ENCODE assay signal across 2 cellular contexts in the genomic region with DNA sequence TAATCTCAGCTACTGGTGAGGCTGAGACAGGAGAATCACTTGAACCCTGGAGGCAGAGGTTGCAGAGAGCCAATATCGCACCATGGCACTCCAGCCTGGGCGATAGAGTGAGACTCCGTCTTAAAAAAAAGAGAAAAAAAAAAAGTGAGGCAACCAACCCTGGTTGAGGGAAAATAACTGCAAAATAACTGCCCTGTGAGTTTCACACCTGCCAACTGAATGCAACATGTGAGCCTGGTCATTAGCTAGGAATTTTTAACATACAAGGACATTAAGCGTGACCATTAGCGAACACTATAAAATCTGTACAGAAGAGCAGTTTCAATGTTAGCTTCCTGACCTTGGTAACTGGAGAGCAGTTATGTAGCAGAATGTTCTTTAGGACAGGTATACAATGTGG.
TF ChIP-seq lines count a peak whose summit lies in the region.

No MANE protein-coding gene starts in this region.

TF ChIP-seq in SK-N-SH, 30 proteins besides CTCF, POLR2A, EP300 and RAD21:
- TF ChIP-seq YY1 (IDR thresholded peaks at IDR 0.05; ENCODE audit: low read depth) (no peak), TEAD4 (IDR thresholded peaks at IDR 0.05; ENCODE audit: borderline replicate concordance, insufficient read depth) (no peak), GATA2 (CRISPR knock-in tag; IDR thresholded peaks at IDR 0.05) (no peak), SIN3A (IDR thresholded peaks at IDR 0.05; ENCODE audit: borderline replicate concordance, low read depth, low read length) (no peak), NRF1 (IDR thresholded peaks at IDR 0.05; ENCODE audit: low read depth, low read length) (no peak), POLR2AphosphoS5 (IDR thresholded peaks at IDR 0.05; ENCODE audit: low read depth, low read length) (no peak), ELF1 (IDR thresholded peaks at IDR 0.05) (no peak)
- TF ChIP-seq, protein P1, sequence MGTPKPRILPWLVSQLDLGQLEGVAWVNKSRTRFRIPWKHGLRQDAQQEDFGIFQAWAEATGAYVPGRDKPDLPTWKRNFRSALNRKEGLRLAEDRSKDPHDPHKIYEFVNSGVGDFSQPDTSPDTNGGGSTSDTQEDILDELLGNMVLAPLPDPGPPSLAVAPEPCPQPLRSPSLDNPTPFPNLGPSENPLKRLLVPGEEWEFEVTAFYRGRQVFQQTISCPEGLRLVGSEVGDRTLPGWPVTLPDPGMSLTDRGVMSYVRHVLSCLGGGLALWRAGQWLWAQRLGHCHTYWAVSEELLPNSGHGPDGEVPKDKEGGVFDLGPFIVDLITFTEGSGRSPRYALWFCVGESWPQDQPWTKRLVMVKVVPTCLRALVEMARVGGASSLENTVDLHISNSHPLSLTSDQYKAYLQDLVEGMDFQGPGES (IDR thresholded peaks at IDR 0.05; ENCODE audit: low read depth, low read length), result no peak
- TF ChIP-seq, protein P2, sequence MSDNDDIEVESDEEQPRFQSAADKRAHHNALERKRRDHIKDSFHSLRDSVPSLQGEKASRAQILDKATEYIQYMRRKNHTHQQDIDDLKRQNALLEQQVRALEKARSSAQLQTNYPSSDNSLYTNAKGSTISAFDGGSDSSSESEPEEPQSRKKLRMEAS (IDR thresholded peaks at IDR 0.05; ENCODE audit: low read depth), result no peak
- TF ChIP-seq, protein P3, sequence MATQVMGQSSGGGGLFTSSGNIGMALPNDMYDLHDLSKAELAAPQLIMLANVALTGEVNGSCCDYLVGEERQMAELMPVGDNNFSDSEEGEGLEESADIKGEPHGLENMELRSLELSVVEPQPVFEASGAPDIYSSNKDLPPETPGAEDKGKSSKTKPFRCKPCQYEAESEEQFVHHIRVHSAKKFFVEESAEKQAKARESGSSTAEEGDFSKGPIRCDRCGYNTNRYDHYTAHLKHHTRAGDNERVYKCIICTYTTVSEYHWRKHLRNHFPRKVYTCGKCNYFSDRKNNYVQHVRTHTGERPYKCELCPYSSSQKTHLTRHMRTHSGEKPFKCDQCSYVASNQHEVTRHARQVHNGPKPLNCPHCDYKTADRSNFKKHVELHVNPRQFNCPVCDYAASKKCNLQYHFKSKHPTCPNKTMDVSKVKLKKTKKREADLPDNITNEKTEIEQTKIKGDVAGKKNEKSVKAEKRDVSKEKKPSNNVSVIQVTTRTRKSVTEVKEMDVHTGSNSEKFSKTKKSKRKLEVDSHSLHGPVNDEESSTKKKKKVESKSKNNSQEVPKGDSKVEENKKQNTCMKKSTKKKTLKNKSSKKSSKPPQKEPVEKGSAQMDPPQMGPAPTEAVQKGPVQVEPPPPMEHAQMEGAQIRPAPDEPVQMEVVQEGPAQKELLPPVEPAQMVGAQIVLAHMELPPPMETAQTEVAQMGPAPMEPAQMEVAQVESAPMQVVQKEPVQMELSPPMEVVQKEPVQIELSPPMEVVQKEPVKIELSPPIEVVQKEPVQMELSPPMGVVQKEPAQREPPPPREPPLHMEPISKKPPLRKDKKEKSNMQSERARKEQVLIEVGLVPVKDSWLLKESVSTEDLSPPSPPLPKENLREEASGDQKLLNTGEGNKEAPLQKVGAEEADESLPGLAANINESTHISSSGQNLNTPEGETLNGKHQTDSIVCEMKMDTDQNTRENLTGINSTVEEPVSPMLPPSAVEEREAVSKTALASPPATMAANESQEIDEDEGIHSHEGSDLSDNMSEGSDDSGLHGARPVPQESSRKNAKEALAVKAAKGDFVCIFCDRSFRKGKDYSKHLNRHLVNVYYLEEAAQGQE (IDR thresholded peaks at IDR 0.05; ENCODE audit: low read depth, low read length), result no peak
- TF ChIP-seq, protein P4, sequence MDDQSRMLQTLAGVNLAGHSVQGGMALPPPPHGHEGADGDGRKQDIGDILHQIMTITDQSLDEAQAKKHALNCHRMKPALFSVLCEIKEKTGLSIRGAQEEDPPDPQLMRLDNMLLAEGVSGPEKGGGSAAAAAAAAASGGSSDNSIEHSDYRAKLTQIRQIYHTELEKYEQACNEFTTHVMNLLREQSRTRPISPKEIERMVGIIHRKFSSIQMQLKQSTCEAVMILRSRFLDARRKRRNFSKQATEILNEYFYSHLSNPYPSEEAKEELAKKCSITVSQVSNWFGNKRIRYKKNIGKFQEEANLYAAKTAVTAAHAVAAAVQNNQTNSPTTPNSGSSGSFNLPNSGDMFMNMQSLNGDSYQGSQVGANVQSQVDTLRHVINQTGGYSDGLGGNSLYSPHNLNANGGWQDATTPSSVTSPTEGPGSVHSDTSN (IDR thresholded peaks at IDR 0.05), result no peak

TF ChIP-seq in SK-N-SH treated with all-trans-retinoic acid at 6 μM for 48 hours, 23 proteins besides CTCF, POLR2A, EP300 and RAD21:
- TF ChIP-seq, protein P5, sequence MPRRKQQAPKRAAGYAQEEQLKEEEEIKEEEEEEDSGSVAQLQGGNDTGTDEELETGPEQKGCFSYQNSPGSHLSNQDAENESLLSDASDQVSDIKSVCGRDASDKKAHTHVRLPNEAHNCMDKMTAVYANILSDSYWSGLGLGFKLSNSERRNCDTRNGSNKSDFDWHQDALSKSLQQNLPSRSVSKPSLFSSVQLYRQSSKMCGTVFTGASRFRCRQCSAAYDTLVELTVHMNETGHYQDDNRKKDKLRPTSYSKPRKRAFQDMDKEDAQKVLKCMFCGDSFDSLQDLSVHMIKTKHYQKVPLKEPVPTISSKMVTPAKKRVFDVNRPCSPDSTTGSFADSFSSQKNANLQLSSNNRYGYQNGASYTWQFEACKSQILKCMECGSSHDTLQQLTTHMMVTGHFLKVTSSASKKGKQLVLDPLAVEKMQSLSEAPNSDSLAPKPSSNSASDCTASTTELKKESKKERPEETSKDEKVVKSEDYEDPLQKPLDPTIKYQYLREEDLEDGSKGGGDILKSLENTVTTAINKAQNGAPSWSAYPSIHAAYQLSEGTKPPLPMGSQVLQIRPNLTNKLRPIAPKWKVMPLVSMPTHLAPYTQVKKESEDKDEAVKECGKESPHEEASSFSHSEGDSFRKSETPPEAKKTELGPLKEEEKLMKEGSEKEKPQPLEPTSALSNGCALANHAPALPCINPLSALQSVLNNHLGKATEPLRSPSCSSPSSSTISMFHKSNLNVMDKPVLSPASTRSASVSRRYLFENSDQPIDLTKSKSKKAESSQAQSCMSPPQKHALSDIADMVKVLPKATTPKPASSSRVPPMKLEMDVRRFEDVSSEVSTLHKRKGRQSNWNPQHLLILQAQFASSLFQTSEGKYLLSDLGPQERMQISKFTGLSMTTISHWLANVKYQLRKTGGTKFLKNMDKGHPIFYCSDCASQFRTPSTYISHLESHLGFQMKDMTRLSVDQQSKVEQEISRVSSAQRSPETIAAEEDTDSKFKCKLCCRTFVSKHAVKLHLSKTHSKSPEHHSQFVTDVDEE (CRISPR knock-in tag; IDR thresholded peaks at IDR 0.05), result no peak
- no peak for TF ChIP-seq ZNF565 (CRISPR knock-in tag; conservative IDR thresholded peaks at IDR 0.05; ENCODE audit: low read depth)
- TF ChIP-seq CSDC2 (CRISPR knock-in tag; IDR thresholded peaks at IDR 0.05), result no peak
